Comparison of ENCODE assay signal across 12 cellular contexts in the genomic region with DNA sequence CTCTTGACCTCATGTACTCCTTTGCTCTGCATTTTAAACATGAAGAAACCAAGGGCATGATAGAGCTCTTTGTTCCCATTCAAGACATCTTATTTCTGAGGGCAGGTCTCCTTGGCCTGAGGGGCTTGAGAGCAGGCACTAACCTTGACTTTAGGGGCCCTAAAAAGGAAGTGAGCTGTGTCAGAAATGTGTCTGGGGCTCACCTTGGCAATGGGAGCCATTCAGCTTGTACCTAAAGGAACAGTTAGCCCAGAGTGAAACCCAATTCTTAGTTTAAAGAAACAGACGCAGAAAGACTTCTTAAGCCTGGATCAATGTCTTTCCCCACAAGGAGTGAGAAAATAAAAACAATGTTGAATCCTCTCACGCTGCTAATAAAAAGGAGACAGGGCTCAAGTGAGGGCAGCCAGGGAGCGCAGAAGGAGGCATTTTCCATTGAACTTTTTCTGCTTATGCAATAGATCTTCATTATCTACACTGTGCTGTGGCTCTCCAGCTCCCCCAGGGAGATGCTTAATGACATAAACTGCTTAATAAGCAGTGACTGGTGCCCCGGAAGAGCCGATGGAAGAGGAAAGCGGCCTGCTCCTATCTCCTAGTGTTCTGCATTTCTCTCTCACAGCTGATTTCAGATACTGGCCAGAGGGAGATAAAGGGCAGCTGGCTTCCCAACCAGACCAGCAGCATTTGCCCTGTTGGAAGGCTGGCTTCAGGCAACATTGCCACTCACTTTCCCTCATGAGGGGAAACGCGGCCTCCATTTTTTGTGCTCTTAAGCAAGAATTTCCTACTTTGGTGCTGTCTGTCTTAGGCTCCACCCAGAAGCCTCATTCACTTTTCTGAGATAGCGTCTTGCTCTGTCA.
DNase-seq lines count a peak whose midpoint lies in the region; ATAC-seq and TF ChIP-seq lines count a peak whose summit lies in the region.
"Had no signal": no experiment of that assay in that cellular context is flagged by ENCODE, and none has a peak within 500 bp of the region (broad histone marks: within the 10 kb centered on the region; RNA-seq: fewer than 3 reads in every experiment).

No MANE protein-coding gene starts in this region.

- no peaks in the 10 kb centered on the region for H3K4me1 ChIP-seq in endocrine pancreas (ENCODE audit: control insufficient read depth, insufficient read depth, low read length)

- no peaks in the 10 kb centered on the region for H3K27me3 ChIP-seq in endocrine pancreas (ENCODE audit: control insufficient read depth, insufficient read depth, low read length)

- H3K4me1 Mint-ChIP-seq in neural crest cell: peaks cover 20% of the 10 kb centered on the region

- H3K36me3 Mint-ChIP-seq in neural crest cell (ENCODE audit: low read depth): no peaks in the 10 kb centered on the region
- H3K36me3 Mint-ChIP-seq: stimulated activated effector memory CD8-positive, alpha-beta T cell treated with anti-CD3 and anti-CD28 coated beads, Interleukin-12 subunit alpha, Interleukin-12 subunit beta, amount 100 ng/mL, for 72 hours had no signal

- no peak overlapping the region for H3K4me3 Mint-ChIP-seq in neural crest cell
- H3K4me3 Mint-ChIP-seq: activated CD8-positive, alpha-beta T cell treated with anti-CD3 and anti-CD28 coated beads for 36 hours; stimulated activated effector memory CD8-positive, alpha-beta T cell treated with anti-CD3 and anti-CD28 coated beads, Interleukin-12 subunit alpha, Interleukin-12 subunit beta, amount 100 ng/mL, for 72 hours had no signal

- no peak overlapping the region for H3K4me3 ChIP-seq in endocrine pancreas (ENCODE audit: control insufficient read depth, insufficient read depth, low read length)
- H3K4me3 ChIP-seq: skin epidermis had no signal

- H3K9me3 Mint-ChIP-seq in neural crest cell: peaks cover 3% of the 10 kb centered on the region
- H3K9me3 Mint-ChIP-seq: activated CD8-positive, alpha-beta T cell treated with anti-CD3 and anti-CD28 coated beads for 36 hours; stimulated activated effector memory CD8-positive, alpha-beta T cell treated with anti-CD3 and anti-CD28 coated beads, Interleukin-12 subunit alpha, Interleukin-12 subunit beta, amount 100 ng/mL, for 72 hours had no signal

- no peaks in the 10 kb centered on the region for H3K36me3 ChIP-seq in endocrine pancreas (ENCODE audit: control insufficient read depth, insufficient read depth, low read length)

- peaks cover 68% of the 10 kb centered on the region for H3K27me3 Mint-ChIP-seq in neural crest cell (ENCODE audit: low read depth)

- TF ChIP-seq CTCF in neural crest cell (conservative IDR thresholded peaks at IDR 0.05): no peak

- H3K9ac ChIP-seq in endocrine pancreas (ENCODE audit: control insufficient read depth, insufficient read depth, low read length): peak overlapping the region; percentile 15

- ATAC-seq in GM18520 (IDR thresholded peaks at IDR 0.05; ENCODE audit: unreplicated experiment): no peak
- ATAC-seq: activated CD8-positive, alpha-beta T cell treated with anti-CD3 and anti-CD28 coated beads for 36 hours had no signal

- H3K9me3 ChIP-seq in endocrine pancreas (ENCODE audit: control insufficient read depth, low read length): no peaks in the 10 kb centered on the region

- DNase-seq in DMS153 treated with DMSO at 0.1 percent for 48 hours (lab: John Stamatoyannopoulos, UW; ENCODE audit: unreplicated experiment) (peak; percentile 65), NCI-H2081 (lab: John Stamatoyannopoulos, UW) (peak; percentile 18 to 76), neural crest cell (ENCODE audit: low read depth, low spot score) (no peak), GOT3 (lab: John Stamatoyannopoulos, UW) (no peak), cerebellar nuclear complex (lab: John Stamatoyannopoulos, UW) (no peak), amniotic stem cell (lab: John Stamatoyannopoulos, UW) (no peak)
- DNase-seq: activated CD8-positive, alpha-beta T cell treated with anti-CD3 and anti-CD28 coated beads for 36 hours; DND-41 had no signal

- peak overlapping the region; percentile 83 for H3K27ac Mint-ChIP-seq in neural crest cell (ENCODE audit: unreplicated experiment)
- H3K27ac Mint-ChIP-seq: activated CD8-positive, alpha-beta T cell treated with anti-CD3 and anti-CD28 coated beads for 36 hours; stimulated activated effector memory CD8-positive, alpha-beta T cell treated with anti-CD3 and anti-CD28 coated beads, Interleukin-12 subunit alpha, Interleukin-12 subunit beta, amount 100 ng/mL, for 72 hours had no signal

Comparison
In these comparisons a context has a peak if more than half of its experiments do, and no peak if none do; other contexts are left out.
1. DNase-seq: peak in DMS153 treated with DMSO at 0.1 percent for 48 hours (single experiment) and NCI-H2081 (2 of 2); none in neural crest cell (single experiment), GOT3 (single experiment), cerebellar nuclear complex (0 of 2) and amniotic stem cell (single experiment).